ENCODE assay signal across 8 cellular contexts in genomic region chr11:65572356-65573043, GRCh38. TPM values are rescaled to one million over a fixed set of nuclear protein-coding genes. Genes with fewer than 3 reads are reported as not detected.
DNase-seq lines count a peak whose midpoint lies in the region; ATAC-seq and TF ChIP-seq lines count a peak whose summit lies in the region.

TSS of gene FAM89B (plus strand) at chr11:65572538. CDS start at chr11:65572670, 132 bp downstream.

- no peak for TF ChIP-seq CTCF in KMS-11 (conservative IDR thresholded peaks at IDR 0.05; ENCODE audit: low read depth, low read length)
- no peak for TF ChIP-seq CTCF in fibroblast of villous mesenchyme (IDR thresholded peaks at IDR 0.05; ENCODE audit: insufficient read depth, low read depth, low read length)
- TF ChIP-seq CTCF in neural cell (IDR thresholded peaks at IDR 0.05; ENCODE audit: poor library complexity, severe bottlenecking), result no peak

- TF ChIP-seq RAD21 in neural cell (conservative IDR thresholded peaks at IDR 0.05), result no peak

- H3K9me3 Mint-ChIP-seq in stimulated activated naive CD8-positive, alpha-beta T cell treated with anti-CD3 and anti-CD28 coated beads, Interleukin-15, amount 100 ng/mL, for 72 hours, result no peaks in the 10 kb centered on the region

- H3K27ac ChIP-seq in KMS-11 (peak within 1 kb of the TSS; percentile 63; the same call in 1 of the 2 replicates), neural cell (ENCODE audit: low read length) (peak within 1 kb of the TSS; percentile 73)

- no peak within 1 kb of the TSS for H2AFZ ChIP-seq in KMS-11 (ENCODE audit: low read depth)
- H2AFZ ChIP-seq in neural cell (ENCODE audit: low read depth, low read length), result no peak within 1 kb of the TSS

- H3K27me3 ChIP-seq in KMS-11 (ENCODE audit: insufficient read depth, low read depth) (no peaks in the 10 kb centered on the region), neural cell (ENCODE audit: insufficient read depth, low read depth, low read length) (peaks cover 7% of the 10 kb centered on the region)

- peaks cover 42% of the 10 kb centered on the region for H3K4me1 ChIP-seq in KMS-11 (ENCODE audit: low read depth, poor library complexity, severe bottlenecking)

- H3K27ac Mint-ChIP-seq in stimulated activated naive CD8-positive, alpha-beta T cell treated with anti-CD3 and anti-CD28 coated beads, Interleukin-15, amount 100 ng/mL, for 72 hours, result peak within 1 kb of the TSS; percentile 91 to 93

- peaks cover 77% of the 10 kb centered on the region for H3K4me1 Mint-ChIP-seq in stimulated activated naive CD8-positive, alpha-beta T cell treated with anti-CD3 and anti-CD28 coated beads, Interleukin-15, amount 100 ng/mL, for 72 hours

- DNase-seq in COR-L47 (lab: John Stamatoyannopoulos, UW) (peak; percentile 57), SK-N-DZ (ENCODE audit: low spot score) (peak; percentile 88), fibroblast of villous mesenchyme (ENCODE audit: low read depth) (peak; percentile 89)
- DNase-seq in activated gamma-delta T cell treated with anti-CD3 and anti-CD28 coated beads, Interleukin-2, amount 50 U/mL, for 16 hours (ENCODE audit: low read depth), result peak; percentile 75
- DNase-seq in stimulated activated naive CD8-positive, alpha-beta T cell treated with anti-CD3 and anti-CD28 coated beads, Interleukin-15, amount 100 ng/mL, for 72 hours, result peak; percentile 83 to 85

- H3K4me3 ChIP-seq in KMS-11 (IDR thresholded peaks at IDR 0.05; ENCODE audit: insufficient read depth, low read depth, low read length) (no peak within 1 kb of the TSS), fibroblast of villous mesenchyme (ENCODE audit: low read depth, low read length) (peak within 1 kb of the TSS; percentile 69), neural cell (ENCODE audit: low read length) (peak within 1 kb of the TSS; percentile 82)

- peaks cover 54% of the 10 kb centered on the region for H3K79me2 ChIP-seq in KMS-11 (ENCODE audit: insufficient read depth, low read depth)
- peaks cover 51% of the 10 kb centered on the region for H3K79me2 ChIP-seq in neural cell (replicated peaks; ENCODE audit: insufficient read depth, low read length)

- H3K4me3 Mint-ChIP-seq in stimulated activated naive CD8-positive, alpha-beta T cell treated with anti-CD3 and anti-CD28 coated beads, Interleukin-15, amount 100 ng/mL, for 72 hours, result peak within 1 kb of the TSS; percentile 91 to 100

- ATAC-seq in stimulated activated naive CD8-positive, alpha-beta T cell treated with anti-CD3 and anti-CD28 coated beads, Interleukin-15, amount 100 ng/mL, for 72 hours, result no peak
- no peak for ATAC-seq in GM21528 (IDR thresholded peaks at IDR 0.05; ENCODE audit: low FRiP score, unreplicated experiment)

- no peaks in the 10 kb centered on the region for H3K9me2 ChIP-seq in neural cell (ENCODE audit: insufficient read depth, low read length)

- no peaks in the 10 kb centered on the region for H3K36me3 ChIP-seq in KMS-11 (ENCODE audit: insufficient read depth)
- no peaks in the 10 kb centered on the region for H3K36me3 ChIP-seq in neural cell (ENCODE audit: insufficient read depth, low read length)

- no peaks in the 10 kb centered on the region for H3K9me3 ChIP-seq in neural cell (ENCODE audit: low read length)

- H3K9ac ChIP-seq in KMS-11 (peak within 1 kb of the TSS; percentile 44; the same call in 1 of the 2 replicates), neural cell (ENCODE audit: low read length) (peak within 1 kb of the TSS; percentile 91)

- H3K4me2 ChIP-seq in KMS-11 (peak within 1 kb of the TSS; percentile 95), neural cell (ENCODE audit: low read length) (peak within 1 kb of the TSS; percentile 96)

- H3K27me3 Mint-ChIP-seq in stimulated activated naive CD8-positive, alpha-beta T cell treated with anti-CD3 and anti-CD28 coated beads, Interleukin-15, amount 100 ng/mL, for 72 hours, result no peaks in the 10 kb centered on the region

- peak; percentile 47 for TF ChIP-seq EP300 in neural cell (conservative IDR thresholded peaks at IDR 0.05; ENCODE audit: poor library complexity, severe bottlenecking)

- H3F3A ChIP-seq in neural cell (ENCODE audit: insufficient read depth, low read length, poor library complexity, severe bottlenecking), result peaks cover 9% of the 10 kb centered on the region

- H4K20me1 ChIP-seq in KMS-11 (ENCODE audit: insufficient read depth), result no peaks in the 10 kb centered on the region
- H4K20me1 ChIP-seq in neural cell (ENCODE audit: insufficient read depth), result peaks cover 15% of the 10 kb centered on the region

TF ChIP-seq in neural cell, 6 proteins besides CTCF, POLR2A, EP300 and RAD21:
- TF ChIP-seq, protein P1, sequence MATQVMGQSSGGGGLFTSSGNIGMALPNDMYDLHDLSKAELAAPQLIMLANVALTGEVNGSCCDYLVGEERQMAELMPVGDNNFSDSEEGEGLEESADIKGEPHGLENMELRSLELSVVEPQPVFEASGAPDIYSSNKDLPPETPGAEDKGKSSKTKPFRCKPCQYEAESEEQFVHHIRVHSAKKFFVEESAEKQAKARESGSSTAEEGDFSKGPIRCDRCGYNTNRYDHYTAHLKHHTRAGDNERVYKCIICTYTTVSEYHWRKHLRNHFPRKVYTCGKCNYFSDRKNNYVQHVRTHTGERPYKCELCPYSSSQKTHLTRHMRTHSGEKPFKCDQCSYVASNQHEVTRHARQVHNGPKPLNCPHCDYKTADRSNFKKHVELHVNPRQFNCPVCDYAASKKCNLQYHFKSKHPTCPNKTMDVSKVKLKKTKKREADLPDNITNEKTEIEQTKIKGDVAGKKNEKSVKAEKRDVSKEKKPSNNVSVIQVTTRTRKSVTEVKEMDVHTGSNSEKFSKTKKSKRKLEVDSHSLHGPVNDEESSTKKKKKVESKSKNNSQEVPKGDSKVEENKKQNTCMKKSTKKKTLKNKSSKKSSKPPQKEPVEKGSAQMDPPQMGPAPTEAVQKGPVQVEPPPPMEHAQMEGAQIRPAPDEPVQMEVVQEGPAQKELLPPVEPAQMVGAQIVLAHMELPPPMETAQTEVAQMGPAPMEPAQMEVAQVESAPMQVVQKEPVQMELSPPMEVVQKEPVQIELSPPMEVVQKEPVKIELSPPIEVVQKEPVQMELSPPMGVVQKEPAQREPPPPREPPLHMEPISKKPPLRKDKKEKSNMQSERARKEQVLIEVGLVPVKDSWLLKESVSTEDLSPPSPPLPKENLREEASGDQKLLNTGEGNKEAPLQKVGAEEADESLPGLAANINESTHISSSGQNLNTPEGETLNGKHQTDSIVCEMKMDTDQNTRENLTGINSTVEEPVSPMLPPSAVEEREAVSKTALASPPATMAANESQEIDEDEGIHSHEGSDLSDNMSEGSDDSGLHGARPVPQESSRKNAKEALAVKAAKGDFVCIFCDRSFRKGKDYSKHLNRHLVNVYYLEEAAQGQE (IDR thresholded peaks at IDR 0.05; ENCODE audit: borderline replicate concordance), result peak; percentile 53
- TF ChIP-seq TAF1 (IDR thresholded peaks at IDR 0.05; ENCODE audit: low read depth), result peak; percentile 60
- peak; percentile 73 for TF ChIP-seq MXI1 (conservative IDR thresholded peaks at IDR 0.05; ENCODE audit: poor library complexity, severe bottlenecking)
- no peak for TF ChIP-seq EZH2 (IDR thresholded peaks at IDR 0.05; ENCODE audit: borderline replicate concordance, insufficient read depth, low read length, poor library complexity, severe bottlenecking)
- peak; percentile 74 for TF ChIP-seq POLR2AphosphoS5 (IDR thresholded peaks at IDR 0.05)

RNA-seq across cellular contexts. Expression of gene FAM89B, which starts in this region (rescaled TPM):
- 59.4 and 85.8 TPM in 2 replicates for polyA plus RNA-seq in SK-N-DZ (2014; cell fraction: cytosol; rRNA removed)
- 44.3 and 61.6 TPM in 2 replicates for polyA plus RNA-seq in SK-N-DZ (2014; cell fraction: nucleus; rRNA removed)
- total RNA-seq in fibroblast of villous mesenchyme, result 19.0 and 27.4 TPM in 2 replicates
- polyA plus RNA-seq in neural cell, result 75.1 and 86.1 TPM in 2 replicates
- polyA minus RNA-seq in neural cell, result 52.6 and 57.5 TPM in 2 replicates
